ENCODE assay signal across 15 cellular contexts in the genomic region with DNA sequence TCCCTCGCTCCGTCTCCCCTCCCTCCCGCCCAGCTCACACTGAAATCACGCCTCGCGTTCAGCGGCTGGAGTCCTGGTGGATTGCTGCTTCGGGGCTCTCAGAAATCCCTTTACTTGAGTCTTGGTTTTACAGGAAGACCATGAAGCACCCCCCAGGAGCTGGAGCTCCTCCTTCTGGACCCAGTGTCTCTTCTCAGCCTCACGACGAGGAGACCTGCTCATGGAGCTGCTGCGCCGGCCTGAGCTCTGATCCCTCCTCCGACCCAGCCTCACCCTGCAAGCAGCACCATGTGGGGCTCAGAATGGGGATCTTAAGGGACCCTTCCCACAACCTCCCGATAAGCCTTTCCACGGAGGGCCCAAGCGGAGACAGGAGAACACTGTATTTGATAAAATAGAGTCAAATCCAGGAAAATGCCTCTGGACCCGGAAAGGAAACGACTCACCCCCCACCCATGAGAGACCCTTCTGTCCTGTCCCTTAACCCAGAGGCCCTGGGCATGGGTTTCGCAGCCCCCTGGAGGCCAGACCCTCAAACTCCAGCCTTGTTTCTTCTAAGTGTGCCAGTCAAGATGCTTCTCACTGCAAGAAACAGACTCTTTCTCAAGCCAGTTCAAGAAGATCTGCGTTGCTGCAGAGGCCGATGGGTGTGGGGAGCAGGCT.
"Had no signal": no experiment of that assay in that cellular context is flagged by ENCODE, and none has a peak within 500 bp of the region (broad histone marks: within the 10 kb centered on the region; RNA-seq: fewer than 3 reads in every experiment).

No MANE protein-coding gene starts in this region.

- H3K27ac ChIP-seq: brain microvascular endothelial cell, coronary artery, foreskin keratinocyte, right lobe of liver, suprapubic skin had no signal

- H3K27ac Mint-ChIP-seq: activated naive CD8-positive, alpha-beta T cell treated with anti-CD3 and anti-CD28 coated beads for 36 hours had no signal

- H3K36me3 Mint-ChIP-seq: activated naive CD8-positive, alpha-beta T cell treated with anti-CD3 and anti-CD28 coated beads for 36 hours; immature natural killer cell had no signal

- H3K9me3 Mint-ChIP-seq: activated naive CD8-positive, alpha-beta T cell treated with anti-CD3 and anti-CD28 coated beads for 36 hours; central memory CD8-positive, alpha-beta T cell; immature natural killer cell had no signal

- H3K4me3 Mint-ChIP-seq: activated naive CD8-positive, alpha-beta T cell treated with anti-CD3 and anti-CD28 coated beads for 36 hours; central memory CD8-positive, alpha-beta T cell had no signal

- ATAC-seq: foreskin keratinocyte; right lobe of liver; stimulated activated naive CD8-positive, alpha-beta T cell treated with anti-CD3 and anti-CD28 coated beads, Interleukin-15, Interleukin-2, amounts not matched to agents 100 U/mL and 50 U/mL, for 24 hours had no signal

- DNase-seq: activated CD4-positive, alpha-beta T cell treated with anti-CD3 and anti-CD28 coated beads for 4 hours; activated CD8-positive, alpha-beta memory T cell treated with anti-CD3 and anti-CD28 coated beads for 24 hours; activated gamma-delta T cell treated with Interleukin-2 at 50 U/mL for 16 hours; activated naive CD8-positive, alpha-beta T cell treated with anti-CD3 and anti-CD28 coated beads for 36 hours; amygdala; brain microvascular endothelial cell; foreskin keratinocyte; immature natural killer cell; mesendoderm; stimulated activated naive CD8-positive, alpha-beta T cell treated with anti-CD3 and anti-CD28 coated beads, Interleukin-15, Interleukin-2, amounts not matched to agents 100 U/mL and 50 U/mL, for 24 hours; trophoblast cell had no signal

- H3K27me3 Mint-ChIP-seq: activated naive CD8-positive, alpha-beta T cell treated with anti-CD3 and anti-CD28 coated beads for 36 hours had no signal
